31 cellular contexts compared by ENCODE assay signal in genomic region chr9:7240569-7241311, GRCh38.
"Had no signal": no experiment of that assay in that cellular context is flagged by ENCODE, and none has a peak within 500 bp of the region (broad histone marks: within the 10 kb centered on the region; RNA-seq: fewer than 3 reads in every experiment).

No MANE protein-coding gene starts in this region.

- H3K4me3 Mint-ChIP-seq: activated CD4-positive, alpha-beta T cell treated with anti-CD3 and anti-CD28 coated beads for 36 hours; activated CD8-positive, alpha-beta memory T cell treated with anti-CD3 and anti-CD28 coated beads, Interleukin-2, amount 10 ng/mL, durations not matched to agents 7 days and 5 days; activated CD8-positive, alpha-beta T cell treated with anti-CD3 and anti-CD28 coated beads, Interleukin-2, amount 10 ng/mL, durations not matched to agents 7 days and 5 days; activated naive CD4-positive, alpha-beta T cell treated with anti-CD3 and anti-CD28 coated beads, Interleukin-2, amount 50 U/mL, for 24 hours; dendritic cell treated with granulocyte-macrophage colony-stimulating factor and Interleukin-4, amounts not matched to agents 40 ng/mL and 50 ng/mL, for 4 days; nephron; stimulated activated effector memory CD8-positive, alpha-beta T cell treated with anti-CD3 and anti-CD28 coated beads, Interleukin-12 subunit alpha, Interleukin-12 subunit beta, amount 100 ng/mL, for 72 hours; stimulated activated naive CD8-positive, alpha-beta T cell treated with anti-CD3 and anti-CD28 coated beads, Interleukin-15, amount 100 ng/mL, for 72 hours; T-helper 2 cell treated with Interferon-gamma antibody and Interleukin-4, amounts not matched to agents 5 μg/mL and 100 μg/mL, for 36 hours had no signal

- H3K4me3 ChIP-seq: breast epithelium, esophagus squamous epithelium, hepatocyte, left lung, lower lobe of right lung, mucosa of descending colon, psoas muscle, sigmoid colon, thyroid gland, upper lobe of right lung had no signal

- H3K9me3 Mint-ChIP-seq: activated naive CD4-positive, alpha-beta T cell treated with anti-CD3 and anti-CD28 coated beads, Interleukin-2, amount 50 U/mL, for 24 hours; activated T-helper 2 cell treated with anti-CD3 and anti-CD28 coated beads, Interferon-gamma antibody, Interleukin-2, Interleukin-4, amounts not matched to agents 10 μg/mL and 5 μg/mL and 100 μg/mL, durations not matched to agents 14 hours and 24 hours and 36 hours; dendritic cell treated with granulocyte-macrophage colony-stimulating factor and Interleukin-4, amounts not matched to agents 40 ng/mL and 50 ng/mL, for 4 days; stimulated activated effector memory CD8-positive, alpha-beta T cell treated with anti-CD3 and anti-CD28 coated beads, Interleukin-12 subunit alpha, Interleukin-12 subunit beta, amount 100 ng/mL, for 72 hours had no signal

- H3K27ac Mint-ChIP-seq: activated CD4-positive, alpha-beta T cell treated with anti-CD3 and anti-CD28 coated beads for 36 hours; activated CD8-positive, alpha-beta memory T cell treated with anti-CD3 and anti-CD28 coated beads, Interleukin-2, amount 10 ng/mL, durations not matched to agents 7 days and 5 days; activated CD8-positive, alpha-beta T cell treated with anti-CD3 and anti-CD28 coated beads, Interleukin-2, amount 10 ng/mL, durations not matched to agents 7 days and 5 days; activated naive CD4-positive, alpha-beta T cell treated with anti-CD3 and anti-CD28 coated beads, Interleukin-2, amount 50 U/mL, for 24 hours; activated T-helper 2 cell treated with anti-CD3 and anti-CD28 coated beads, Interferon-gamma antibody, Interleukin-2, Interleukin-4, amounts not matched to agents 10 μg/mL and 5 μg/mL and 100 μg/mL, durations not matched to agents 14 hours and 24 hours and 36 hours; dendritic cell treated with granulocyte-macrophage colony-stimulating factor and Interleukin-4, amounts not matched to agents 40 ng/mL and 50 ng/mL, for 4 days; nephron; stimulated activated effector memory CD8-positive, alpha-beta T cell treated with anti-CD3 and anti-CD28 coated beads, Interleukin-12 subunit alpha, Interleukin-12 subunit beta, amount 100 ng/mL, for 72 hours; stimulated activated naive CD8-positive, alpha-beta T cell treated with anti-CD3 and anti-CD28 coated beads, Interleukin-15, amount 100 ng/mL, for 72 hours; T-helper 2 cell treated with Interferon-gamma antibody and Interleukin-4, amounts not matched to agents 5 μg/mL and 100 μg/mL, for 36 hours had no signal

- H3K27me3 Mint-ChIP-seq: activated CD4-positive, alpha-beta T cell treated with anti-CD3 and anti-CD28 coated beads for 36 hours; dendritic cell treated with granulocyte-macrophage colony-stimulating factor and Interleukin-4, amounts not matched to agents 40 ng/mL and 50 ng/mL, for 4 days had no signal

- H3K4me1 Mint-ChIP-seq: activated CD4-positive, alpha-beta T cell treated with anti-CD3 and anti-CD28 coated beads for 36 hours; activated naive CD4-positive, alpha-beta T cell treated with anti-CD3 and anti-CD28 coated beads, Interleukin-2, amount 50 U/mL, for 24 hours; nephron; stimulated activated effector memory CD8-positive, alpha-beta T cell treated with anti-CD3 and anti-CD28 coated beads, Interleukin-12 subunit alpha, Interleukin-12 subunit beta, amount 100 ng/mL, for 72 hours; stimulated activated naive CD8-positive, alpha-beta T cell treated with anti-CD3 and anti-CD28 coated beads, Interleukin-15, amount 100 ng/mL, for 72 hours had no signal

- H3K4me1 ChIP-seq: breast epithelium, esophagus squamous epithelium, left lung, lower lobe of right lung, parathyroid adenoma, psoas muscle, sigmoid colon, thyroid gland, upper lobe of right lung had no signal

- DNase-seq: activated CD4-positive, alpha-beta T cell treated with anti-CD3 and anti-CD28 coated beads for 36 hours; activated CD4-positive, CD25-positive, alpha-beta regulatory T cell; activated CD8-positive, alpha-beta memory T cell treated with anti-CD3 and anti-CD28 coated beads, Interleukin-2, amount 10 ng/mL, durations not matched to agents 7 days and 5 days; activated CD8-positive, alpha-beta T cell treated with anti-CD3 and anti-CD28 coated beads, Interleukin-2, amount 10 ng/mL, durations not matched to agents 7 days and 5 days; activated T-cell treated with anti-CD3 and anti-CD28 coated beads, Interleukin-2, amount 50 U/mL, for 48 hours; central memory CD4-positive, alpha-beta T cell; esophagus squamous epithelium; glutamatergic neuron; left lung; lower lobe of right lung; mesenchymal stem cell; mucosa of descending colon; nucleus accumbens; psoas muscle; sigmoid colon; small intestine; stimulated activated CD4-positive, alpha-beta T cell treated with anti-CD3 and anti-CD28 coated beads, Interleukin-4, amount 100 ng/mL, for 24 hours; stimulated activated naive CD8-positive, alpha-beta T cell treated with anti-CD3 and anti-CD28 coated beads, Interleukin-15, amount 100 ng/mL, for 72 hours; T-helper 1 cell; thyroid gland; upper lobe of right lung had no signal

- H2AFZ ChIP-seq: hepatocyte, parathyroid adenoma had no signal

- H3K36me3 Mint-ChIP-seq: activated CD8-positive, alpha-beta memory T cell treated with anti-CD3 and anti-CD28 coated beads, Interleukin-2, amount 10 ng/mL, durations not matched to agents 7 days and 5 days; activated naive CD4-positive, alpha-beta T cell treated with anti-CD3 and anti-CD28 coated beads, Interleukin-2, amount 50 U/mL, for 24 hours; stimulated activated effector memory CD8-positive, alpha-beta T cell treated with anti-CD3 and anti-CD28 coated beads, Interleukin-12 subunit alpha, Interleukin-12 subunit beta, amount 100 ng/mL, for 72 hours had no signal

- H3K27ac ChIP-seq: breast epithelium, epithelial cell of prostate, esophagus squamous epithelium, hepatocyte, left lung, lower lobe of right lung, parathyroid adenoma, psoas muscle, sigmoid colon, thyroid gland, upper lobe of right lung had no signal

- H3K79me2 ChIP-seq: hepatocyte, parathyroid adenoma had no signal

- H3K9me3 ChIP-seq: esophagus squamous epithelium, left lung, mucosa of descending colon, psoas muscle, sigmoid colon, thyroid gland, upper lobe of right lung had no signal

- H3K27me3 ChIP-seq: breast epithelium, esophagus squamous epithelium, left lung, sigmoid colon, thyroid gland, upper lobe of right lung had no signal

- H3K9ac ChIP-seq: parathyroid adenoma had no signal

- H3K4me2 ChIP-seq: hepatocyte had no signal

- H3K36me3 ChIP-seq: breast epithelium, esophagus squamous epithelium, left lung, lower lobe of right lung, sigmoid colon, thyroid gland, upper lobe of right lung had no signal
